Comparison of ENCODE assay signal across 11 cellular contexts in the genomic region with DNA sequence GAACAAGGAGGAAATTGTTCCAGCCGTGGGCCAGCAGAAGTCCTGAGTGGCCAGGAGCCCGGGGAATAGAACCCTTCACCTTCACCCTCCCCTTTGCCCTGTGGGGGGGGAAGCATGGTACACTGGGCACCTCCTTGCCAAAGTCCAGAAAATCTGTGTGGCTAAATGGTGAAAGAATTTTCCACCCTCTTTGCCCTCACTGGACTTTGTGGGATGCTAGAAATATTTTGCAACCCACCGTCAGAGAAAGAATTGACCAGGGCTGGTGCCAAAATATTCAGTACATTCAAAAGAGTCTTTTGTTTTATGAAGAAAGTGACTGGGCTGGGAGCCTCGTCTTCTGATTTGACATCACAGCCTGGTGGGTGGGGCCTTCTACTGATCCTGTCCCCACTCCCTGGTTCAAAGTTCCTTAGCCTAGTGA. TPM values are rescaled to one million over a fixed set of nuclear protein-coding genes. Genes with fewer than 3 reads are reported as not detected.
DNase-seq lines count a peak whose midpoint lies in the region; ATAC-seq and TF ChIP-seq lines count a peak whose summit lies in the region.
"Had no signal": no experiment of that assay in that cellular context is flagged by ENCODE, and none has a peak within 500 bp of the region (broad histone marks: within the 10 kb centered on the region; RNA-seq: fewer than 3 reads in every experiment).

No MANE protein-coding gene starts in this region.

- H3K4me1 Mint-ChIP-seq in natural killer cell treated with Interleukin-12 subunit alpha and Interleukin-12 subunit beta and Interleukin-15 and Interleukin-18, amount 100 ng/mL, for 72 hours (ENCODE audit: low read depth in 2 of 2): no peaks in the 10 kb centered on the region

- CTCF ChIA-PET in AG04449 (lab: Yijun Ruan, JAX): interaction anchor here (1.0 to 1.7 kb wide), 3 partner anchors 56 to 78 kb away, joined by 3 to 8 read pairs (median 7); no protein-coding TSS in a partner anchor

- H3K9me3 ChIP-seq in adipocyte (ENCODE audit: control insufficient read depth, low read length): no peaks in the 10 kb centered on the region

- H3K4me3 ChIP-seq in AG04449 (ENCODE audit: low read depth, low read length) (no peak overlapping the region), adipocyte (ENCODE audit: low read length) (peak overlapping the region; percentile 72)

- H3K9ac ChIP-seq in adipocyte (ENCODE audit: low read length): peak overlapping the region; percentile 82
- H3K9ac ChIP-seq: KMS-11 had no signal

- ATAC-seq in Right ventricle myocardium superior (ENCODE audit: poor library complexity): peak; percentile 41
- no peak for ATAC-seq in natural killer cell treated with Interleukin-12 subunit alpha and Interleukin-12 subunit beta and Interleukin-15 and Interleukin-18, amount 100 ng/mL, for 72 hours

- H3K36me3 ChIP-seq in adipocyte (ENCODE audit: control insufficient read depth, insufficient read depth, low read length, severe bottlenecking): no peaks in the 10 kb centered on the region

- intact Hi-C loops in Right ventricle myocardium superior (cut with DNase I): no loop called here

- H3K27me3 ChIP-seq in adipocyte (replicated peaks; ENCODE audit: control insufficient read depth, insufficient read depth, low read length): no peaks in the 10 kb centered on the region

- no peak overlapping the region for H3K27ac Mint-ChIP-seq in natural killer cell treated with Interleukin-12 subunit alpha and Interleukin-12 subunit beta and Interleukin-15 and Interleukin-18, amount 100 ng/mL, for 72 hours
- H3K27ac Mint-ChIP-seq: activated B cell treated with CpG ODN at 0.5 μM for 24 hours, B cell had no signal

- H3K9me3 Mint-ChIP-seq in natural killer cell treated with Interleukin-12 subunit alpha and Interleukin-12 subunit beta and Interleukin-15 and Interleukin-18, amount 100 ng/mL, for 72 hours: no peaks in the 10 kb centered on the region
- H3K9me3 Mint-ChIP-seq: activated B cell treated with CpG ODN at 0.5 μM for 24 hours had no signal

- peaks cover 14 to 31% of the 10 kb centered on the region in 2 donors for H3K27me3 Mint-ChIP-seq in natural killer cell treated with Interleukin-12 subunit alpha and Interleukin-12 subunit beta and Interleukin-15 and Interleukin-18, amount 100 ng/mL, for 72 hours

- no peaks in the 10 kb centered on the region for H3K36me3 Mint-ChIP-seq in natural killer cell treated with Interleukin-12 subunit alpha and Interleukin-12 subunit beta and Interleukin-15 and Interleukin-18, amount 100 ng/mL, for 72 hours

- H3K4me3 Mint-ChIP-seq in natural killer cell treated with Interleukin-12 subunit alpha and Interleukin-12 subunit beta and Interleukin-15 and Interleukin-18, amount 100 ng/mL, for 72 hours: no peak overlapping the region
- H3K4me3 Mint-ChIP-seq: activated B cell treated with CpG ODN at 0.5 μM for 24 hours, B cell had no signal

- POLR2A ChIA-PET in AG04449 (lab: Yijun Ruan, JAX): no interaction called here

- peaks cover 65% of the 10 kb centered on the region for H3K4me1 ChIP-seq in adipocyte (ENCODE audit: control insufficient read depth, insufficient read depth, low read length)

- no peak for TF ChIP-seq CTCF in AG04449 (IDR thresholded peaks at IDR 0.05; ENCODE audit: insufficient read depth, low read length, missing control alignments)

- DNase-seq in AG04449 (ENCODE audit: low read depth, low spot score) (peak; percentile 17), adipocyte (ENCODE audit: low read depth) (peak; percentile 45), Right ventricle myocardium superior (peak; percentile 67), pons (ENCODE audit: low spot score) (peak; percentile 93), Kasumi-1 (lab: John Stamatoyannopoulos, UW) (no peak), amniotic stem cell (lab: John Stamatoyannopoulos, UW) (no peak)
- DNase-seq in activated CD4-positive, CD25-positive, alpha-beta regulatory T cell treated with anti-CD3 and anti-CD28 coated beads, Interleukin-2, amount 50 U/mL, for 72 hours: no peak
- no peak for DNase-seq in natural killer cell treated with Interleukin-12 subunit alpha and Interleukin-12 subunit beta and Interleukin-15 and Interleukin-18, amount 100 ng/mL, for 72 hours (ENCODE audit: low spot score)
- DNase-seq: activated B cell treated with CpG ODN at 0.5 μM for 24 hours had no signal

RNA-seq across cellular contexts. Expression of a gene that starts 14.6 kb away (rescaled TPM):
- total RNA-seq in Right ventricle myocardium superior: 11.1 TPM
- total RNA-seq in natural killer cell treated with Interleukin-12 subunit alpha and Interleukin-12 subunit beta and Interleukin-15 and Interleukin-18, amount 100 ng/mL, for 72 hours: under 1 TPM; 0.36 to 0.71 TPM

Comparison
In these comparisons a context has a peak if more than half of its experiments do, and no peak if none do; other contexts are left out.
1. DNase-seq: peak in AG04449 (single experiment), adipocyte (single experiment), Right ventricle myocardium superior (single experiment) and pons (single experiment); none in activated CD4-positive, CD25-positive, alpha-beta regulatory T cell treated with anti-CD3 and anti-CD28 coated beads, Interleukin-2, amount 50 U/mL, for 72 hours (single experiment), Kasumi-1 (0 of 2), amniotic stem cell (single experiment) and natural killer cell treated with Interleukin-12 subunit alpha and Interleukin-12 subunit beta and Interleukin-15 and Interleukin-18, amount 100 ng/mL, for 72 hours (single experiment).